Comparison of ENCODE assay signal across 9 cellular contexts in genomic region chr11:18731949-18732821, GRCh38. TPM values are rescaled to one million over a fixed set of nuclear protein-coding genes. Genes with fewer than 3 reads are reported as not detected.
A peak's percentile ranks its signal among the peaks of the same experiment; 100 is the strongest.
DNase-seq lines count a peak whose midpoint lies in the region; ATAC-seq lines count a peak whose summit lies in the region.
"Had no signal": no experiment of that assay in that cellular context is flagged by ENCODE, and none has a peak within 500 bp of the region (broad histone marks: within the 10 kb centered on the region; RNA-seq: fewer than 3 reads in every experiment).

No MANE protein-coding gene starts in this region.

- in situ Hi-C loops in Caki2 (cut with HindIII; ENCODE audit: low pct_unique_long_range_greater_than_20kb, low sequenced_read_pairs) = no loop called here

- no peak overlapping the region for H3K4ac ChIP-seq in mesenchymal stem cell (ENCODE audit: low read depth in 1 of 2, low read length in 2 of 2)

- H3K9ac ChIP-seq in mesenchymal stem cell (ENCODE audit: low read length) = no peak overlapping the region

- H2AK5ac ChIP-seq in mesenchymal stem cell (ENCODE audit: low read length, severe bottlenecking) = no peak overlapping the region

- no peaks in the 10 kb centered on the region for H3K9me3 ChIP-seq in mesenchymal stem cell (ENCODE audit: control insufficient read depth, low read length)

- H3K79me1 ChIP-seq in mesenchymal stem cell (replicated peaks; ENCODE audit: low read length, poor library complexity, severe bottlenecking) = no peaks in the 10 kb centered on the region

- no peak overlapping the region for H3K4me2 ChIP-seq in mesenchymal stem cell (ENCODE audit: low read length, poor library complexity, severe bottlenecking)

- H3K27me3 ChIP-seq in mesenchymal stem cell (ENCODE audit: control insufficient read depth in 1 of 2, insufficient read depth in 1 of 2, low read length in 2 of 2) = peaks cover 13 to 26% of the 10 kb centered on the region in 2 experiments

- H3K27ac ChIP-seq in mesenchymal stem cell (ENCODE audit: low read length, poor library complexity, severe bottlenecking) = no peak overlapping the region

- H2BK12ac ChIP-seq in mesenchymal stem cell (ENCODE audit: low read length in 2 of 2) = no peak overlapping the region

- no peak overlapping the region for H4K8ac ChIP-seq in mesenchymal stem cell (ENCODE audit: low read length)

- no peak overlapping the region for H2BK120ac ChIP-seq in mesenchymal stem cell (ENCODE audit: low read depth, low read length)

- no peak overlapping the region for H2AFZ ChIP-seq in mesenchymal stem cell (ENCODE audit: low read depth, low read length)

- WGBS in mesenchymal stem cell = 78% methylated on average over 11 of the region's 11 CpGs

- no peak overlapping the region for H2BK15ac ChIP-seq in mesenchymal stem cell (ENCODE audit: low read depth, poor library complexity, severe bottlenecking)

- no peak overlapping the region for H3K4me3 ChIP-seq in mesenchymal stem cell (ENCODE audit: insufficient read depth in 1 of 2, low read depth in 1 of 2, low read length in 2 of 2)

- no peaks in the 10 kb centered on the region for H3K36me3 ChIP-seq in mesenchymal stem cell (ENCODE audit: control insufficient read depth in 1 of 2, insufficient read depth in 2 of 2, low read depth in 1 of 2, low read length in 2 of 2)

- no peak overlapping the region for H2BK5ac ChIP-seq in mesenchymal stem cell (ENCODE audit: low read depth, low read length, poor library complexity, severe bottlenecking)

- H3K4me1 ChIP-seq in mesenchymal stem cell (ENCODE audit: control insufficient read depth, insufficient read depth, low read depth, low read length) = peaks cover 2% of the 10 kb centered on the region

- no peak overlapping the region for H4K91ac ChIP-seq in mesenchymal stem cell (ENCODE audit: low read length)

- peak; percentile 56 for ATAC-seq in GM21447 (IDR thresholded peaks at IDR 0.05; ENCODE audit: unreplicated experiment)

- peak; percentile 46 for DNase-seq in Caki2 (ENCODE audit: low read depth)
- peak; percentile 1 for DNase-seq in NCI-H1694 treated with DMSO at 0.1 percent for 48 hours (lab: John Stamatoyannopoulos, UW)
- DNase-seq in activated CD4-positive, alpha-beta T cell treated with anti-CD3 and anti-CD28 coated beads, Interleukin-2, amount 50 U/mL, for 24 hours (ENCODE audit: low read depth in 1 of 2, low spot score in 1 of 2) = peak; percentile 58 to 65
- peak; percentile 74 for DNase-seq in ecto neural progenitor cell (ENCODE audit: low spot score)
- peak; percentile 47 for DNase-seq in mesenchymal stem cell
- DNase-seq in stimulated activated CD8-positive, alpha-beta memory T cell treated with anti-CD3 and anti-CD28 coated beads, Interleukin-4, amount 100 ng/mL, for 48 hours = peak; percentile 85
- no peak for DNase-seq in cortex of kidney (lab: John Stamatoyannopoulos, UW)

- no peak overlapping the region for H3K18ac ChIP-seq in mesenchymal stem cell (ENCODE audit: low read depth in 1 of 2, low read length in 2 of 2)

- no peak overlapping the region for H3K23ac ChIP-seq in mesenchymal stem cell (ENCODE audit: low read length in 2 of 2)

- no peak overlapping the region for H3K14ac ChIP-seq in mesenchymal stem cell (ENCODE audit: low read length in 2 of 2)

RNA-seq across cellular contexts. Expression of gene IGSF22, which starts 6.2 kb away (rescaled TPM):
- not detected in 2 replicates for total RNA-seq in Caki2 (2014; rRNA removed; shearing (Covaris generic); ENCODE audit: low replicate concordance)
- polyA plus RNA-seq in mesenchymal stem cell (2013, experiment 1 of 2) = not detected
- polyA plus RNA-seq in mesenchymal stem cell (2013, experiment 2 of 2) = not detected

RNA-seq across cellular contexts. Expression of gene TMEM86A, which starts 33.6 kb away (rescaled TPM):
- total RNA-seq in Caki2 (2014; rRNA removed; shearing (Covaris generic); ENCODE audit: low replicate concordance) = 0.78 and 1.4 TPM in 2 replicates
- polyA plus RNA-seq in mesenchymal stem cell (2013, experiment 1 of 2) = 0.86 TPM
- 1.2 TPM for polyA plus RNA-seq in mesenchymal stem cell (2013, experiment 2 of 2)

RNA-seq across cellular contexts. Expression of gene PTPN5, which starts 59.4 kb away (rescaled TPM):
- total RNA-seq in Caki2 (2014; rRNA removed; shearing (Covaris generic); ENCODE audit: low replicate concordance) = 0.10 TPM in 1 of 2 replicates, not detected in the other
- not detected for polyA plus RNA-seq in mesenchymal stem cell (2013, experiment 1 of 2)
- not detected for polyA plus RNA-seq in mesenchymal stem cell (2013, experiment 2 of 2)
- total RNA-seq: T-helper 1 cell treated with Interleukin-12 subunit alpha and Interleukin-12 subunit beta and Interleukin-4 antibody, amounts not matched to agents 30 ng/mL and 1 ng/mL, for 36 hours had no signal
